1 cellular context compared by ENCODE assay signal in the genomic region with DNA sequence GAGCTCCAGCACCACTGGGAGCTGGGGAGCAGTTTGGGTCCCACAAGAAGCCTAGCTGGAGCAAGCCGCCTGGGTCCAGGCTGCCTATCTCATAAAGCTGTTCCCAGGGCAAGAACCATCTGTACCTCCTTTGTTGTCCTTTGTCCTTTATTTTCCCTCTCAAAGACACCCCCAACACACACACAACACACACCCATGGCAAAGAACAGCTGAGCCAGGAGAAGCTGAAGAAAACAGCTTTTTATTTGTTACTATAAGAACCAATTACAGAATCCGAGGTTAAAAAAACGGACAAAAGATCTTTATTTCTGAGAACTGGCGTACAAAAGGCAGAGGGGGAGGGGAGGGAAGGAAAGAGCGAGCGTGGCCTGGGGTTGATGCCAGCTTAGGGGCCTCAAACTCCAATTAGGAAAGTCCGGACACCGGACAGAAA.
TF ChIP-seq lines count a peak whose summit lies in the region.

No MANE protein-coding gene starts in this region.

TF ChIP-seq in K562, 482 proteins besides CTCF, POLR2A, EP300 and RAD21:
- TF ChIP-seq MAZ (CRISPR knock-in tag; conservative IDR thresholded peaks at IDR 0.05 in 1 of 2, IDR thresholded peaks at IDR 0.05 in 1 of 2): 0 out of 4 replicates have a peak, but pooled peaks of 1 of the 2 experiments have one; percentile 7
- TF ChIP-seq FOS (IDR thresholded peaks at IDR 0.05; ENCODE audit: extremely low read depth, insufficient read length): no peak
TF ChIP-seq in K562: peak in this region for 1.
